Comparison of ENCODE assay signal across 8 cellular contexts in genomic region chr1:236064674-236065508, GRCh38. TPM values are rescaled to one million over a fixed set of nuclear protein-coding genes. Genes with fewer than 3 reads are reported as not detected.
DNase-seq lines count a peak whose midpoint lies in the region; ATAC-seq and TF ChIP-seq lines count a peak whose summit lies in the region.

Gene NID1, minus strand, starts transcription at chr1:236065090. Its CDS starts 11 bp downstream, at chr1:236065079.

- peak; percentile 53 for DNase-seq in BE2C
- DNase-seq in NCI-H460 (ENCODE audit: extremely low read depth, low read depth) = peak; percentile 15
- DNase-seq in foreskin melanocyte = peak; percentile 49
- peak; percentile 88 for DNase-seq in nephron progenitor cell
- DNase-seq in kidney glomerular epithelial cell (lab: John Stamatoyannopoulos, UW) = no peak

- H3K27me3 ChIP-seq in BE2C = peaks cover 48% of the 10 kb centered on the region

- TF ChIP-seq CTCF in BE2C (IDR thresholded peaks at IDR 0.05; ENCODE audit: low read depth, low read length) = no peak
- TF ChIP-seq CTCF in nephron progenitor cell (IDR thresholded peaks at IDR 0.05) = peak; percentile 16

- peak within 1 kb of the TSS; percentile 46 for H3K4me3 ChIP-seq in BE2C (ENCODE audit: low read depth, low read length)

- peak within 1 kb of the TSS; percentile 62 for H3K4me3 Mint-ChIP-seq in activated naive CD4-positive, alpha-beta T cell treated with anti-CD3 and anti-CD28 coated beads, Interleukin-2, amount 50 U/mL, for 24 hours
- peak within 1 kb of the TSS; percentile 83 for H3K4me3 Mint-ChIP-seq in nephron progenitor cell

- peaks cover 23% of the 10 kb centered on the region for H3K4me1 Mint-ChIP-seq in activated naive CD4-positive, alpha-beta T cell treated with anti-CD3 and anti-CD28 coated beads, Interleukin-2, amount 50 U/mL, for 24 hours
- H3K4me1 Mint-ChIP-seq in nephron progenitor cell = peaks cover 26% of the 10 kb centered on the region

- H3K4me1 ChIP-seq in BE2C = no peaks in the 10 kb centered on the region

- H3K36me3 ChIP-seq in BE2C = no peaks in the 10 kb centered on the region

- no peaks in the 10 kb centered on the region for H3K36me3 Mint-ChIP-seq in activated naive CD4-positive, alpha-beta T cell treated with anti-CD3 and anti-CD28 coated beads, Interleukin-2, amount 50 U/mL, for 24 hours
- peaks cover 16% of the 10 kb centered on the region for H3K36me3 Mint-ChIP-seq in nephron progenitor cell (ENCODE audit: low read depth)

- H3K27ac Mint-ChIP-seq in activated naive CD4-positive, alpha-beta T cell treated with anti-CD3 and anti-CD28 coated beads, Interleukin-2, amount 50 U/mL, for 24 hours = no peak within 1 kb of the TSS
- no peak within 1 kb of the TSS for H3K27ac Mint-ChIP-seq in nephron progenitor cell

- no peaks in the 10 kb centered on the region for H3K9me3 ChIP-seq in BE2C

- peaks cover 29% of the 10 kb centered on the region for H3K27me3 Mint-ChIP-seq in activated naive CD4-positive, alpha-beta T cell treated with anti-CD3 and anti-CD28 coated beads, Interleukin-2, amount 50 U/mL, for 24 hours
- peaks cover 22% of the 10 kb centered on the region for H3K27me3 Mint-ChIP-seq in nephron progenitor cell (ENCODE audit: low read depth, poor library complexity)

- ATAC-seq in GM19438 (IDR thresholded peaks at IDR 0.05; ENCODE audit: low read depth, unreplicated experiment) (peak; percentile 38), GM21526 (IDR thresholded peaks at IDR 0.05; ENCODE audit: low FRiP score, unreplicated experiment) (no peak)

- H3K9me3 Mint-ChIP-seq in activated naive CD4-positive, alpha-beta T cell treated with anti-CD3 and anti-CD28 coated beads, Interleukin-2, amount 50 U/mL, for 24 hours = no peaks in the 10 kb centered on the region
- H3K9me3 Mint-ChIP-seq in nephron progenitor cell = peaks cover under 1% of the 10 kb centered on the region

RNA-seq across cellular contexts. Expression of gene NID1, which starts in this region (rescaled TPM):
- not detected for polyA plus RNA-seq in BE2C (2012; ENCODE audit: insufficient read depth, insufficient read length, low read depth)
- total RNA-seq in NCI-H460 (2014; rRNA removed; shearing (Covaris generic)) = 0.15 TPM in 1 of 2 replicates, not detected in the other
- 0.04 and 0.08 TPM in 2 replicates for polyA plus RNA-seq in NCI-H460 (2014; cell fraction: nucleus; rRNA removed)

Comparison
In these comparisons a context has a peak if more than half of its experiments do, and no peak if none do; other contexts are left out.
1. Peak in DNase-seq in NCI-H460; RNA of the gene not detected or under 1 TPM.